In the genomic region with DNA sequence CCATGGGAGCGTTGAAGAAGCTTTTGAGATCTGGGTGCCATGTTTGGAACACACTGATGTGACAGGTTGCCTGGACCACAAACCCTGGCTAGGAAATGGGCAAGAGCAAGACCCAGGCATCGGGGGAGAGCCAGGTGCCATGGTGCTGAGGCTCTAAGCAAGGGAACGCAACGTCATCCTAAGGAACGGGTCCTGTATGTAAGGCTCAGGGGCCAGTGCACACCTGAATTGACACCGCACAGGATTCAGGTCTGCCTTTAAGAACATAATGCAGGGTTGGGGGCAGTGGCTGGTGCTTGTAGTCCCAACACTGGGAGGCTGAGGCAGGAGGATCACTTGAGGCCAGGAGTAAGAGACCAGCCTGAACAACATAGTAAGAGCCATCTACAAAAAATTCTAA, we compare ENCODE assay signal across 1 cellular context.
TF ChIP-seq lines count a peak whose summit lies in the region.

No MANE protein-coding gene starts in this region.

TF ChIP-seq in HepG2, 621 proteins besides CTCF, POLR2A, EP300 and RAD21 (continued from another document):
- TF ChIP-seq, protein P1, sequence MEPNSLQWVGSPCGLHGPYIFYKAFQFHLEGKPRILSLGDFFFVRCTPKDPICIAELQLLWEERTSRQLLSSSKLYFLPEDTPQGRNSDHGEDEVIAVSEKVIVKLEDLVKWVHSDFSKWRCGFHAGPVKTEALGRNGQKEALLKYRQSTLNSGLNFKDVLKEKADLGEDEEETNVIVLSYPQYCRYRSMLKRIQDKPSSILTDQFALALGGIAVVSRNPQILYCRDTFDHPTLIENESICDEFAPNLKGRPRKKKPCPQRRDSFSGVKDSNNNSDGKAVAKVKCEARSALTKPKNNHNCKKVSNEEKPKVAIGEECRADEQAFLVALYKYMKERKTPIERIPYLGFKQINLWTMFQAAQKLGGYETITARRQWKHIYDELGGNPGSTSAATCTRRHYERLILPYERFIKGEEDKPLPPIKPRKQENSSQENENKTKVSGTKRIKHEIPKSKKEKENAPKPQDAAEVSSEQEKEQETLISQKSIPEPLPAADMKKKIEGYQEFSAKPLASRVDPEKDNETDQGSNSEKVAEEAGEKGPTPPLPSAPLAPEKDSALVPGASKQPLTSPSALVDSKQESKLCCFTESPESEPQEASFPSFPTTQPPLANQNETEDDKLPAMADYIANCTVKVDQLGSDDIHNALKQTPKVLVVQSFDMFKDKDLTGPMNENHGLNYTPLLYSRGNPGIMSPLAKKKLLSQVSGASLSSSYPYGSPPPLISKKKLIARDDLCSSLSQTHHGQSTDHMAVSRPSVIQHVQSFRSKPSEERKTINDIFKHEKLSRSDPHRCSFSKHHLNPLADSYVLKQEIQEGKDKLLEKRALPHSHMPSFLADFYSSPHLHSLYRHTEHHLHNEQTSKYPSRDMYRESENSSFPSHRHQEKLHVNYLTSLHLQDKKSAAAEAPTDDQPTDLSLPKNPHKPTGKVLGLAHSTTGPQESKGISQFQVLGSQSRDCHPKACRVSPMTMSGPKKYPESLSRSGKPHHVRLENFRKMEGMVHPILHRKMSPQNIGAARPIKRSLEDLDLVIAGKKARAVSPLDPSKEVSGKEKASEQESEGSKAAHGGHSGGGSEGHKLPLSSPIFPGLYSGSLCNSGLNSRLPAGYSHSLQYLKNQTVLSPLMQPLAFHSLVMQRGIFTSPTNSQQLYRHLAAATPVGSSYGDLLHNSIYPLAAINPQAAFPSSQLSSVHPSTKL (CRISPR knock-in tag; IDR thresholded peaks at IDR 0.05), result no peak
- TF ChIP-seq, protein P2, sequence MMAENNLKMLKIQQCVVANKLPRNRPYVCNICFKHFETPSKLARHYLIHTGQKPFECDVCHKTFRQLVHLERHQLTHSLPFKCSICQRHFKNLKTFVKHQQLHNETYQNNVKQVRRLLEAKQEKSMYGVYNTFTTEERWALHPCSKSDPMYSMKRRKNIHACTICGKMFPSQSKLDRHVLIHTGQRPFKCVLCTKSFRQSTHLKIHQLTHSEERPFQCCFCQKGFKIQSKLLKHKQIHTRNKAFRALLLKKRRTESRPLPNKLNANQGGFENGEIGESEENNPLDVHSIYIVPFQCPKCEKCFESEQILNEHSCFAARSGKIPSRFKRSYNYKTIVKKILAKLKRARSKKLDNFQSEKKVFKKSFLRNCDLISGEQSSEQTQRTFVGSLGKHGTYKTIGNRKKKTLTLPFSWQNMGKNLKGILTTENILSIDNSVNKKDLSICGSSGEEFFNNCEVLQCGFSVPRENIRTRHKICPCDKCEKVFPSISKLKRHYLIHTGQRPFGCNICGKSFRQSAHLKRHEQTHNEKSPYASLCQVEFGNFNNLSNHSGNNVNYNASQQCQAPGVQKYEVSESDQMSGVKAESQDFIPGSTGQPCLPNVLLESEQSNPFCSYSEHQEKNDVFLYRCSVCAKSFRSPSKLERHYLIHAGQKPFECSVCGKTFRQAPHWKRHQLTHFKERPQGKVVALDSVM (CRISPR knock-in tag; IDR thresholded peaks at IDR 0.05), result peak; percentile 20; the same call in 1 of the 2 replicates
- TF ChIP-seq MATR3 (CRISPR knock-in tag; IDR thresholded peaks at IDR 0.05), result no peak
- TF ChIP-seq YY1 (IDR thresholded peaks at IDR 0.05; ENCODE audit: insufficient read depth, insufficient replicate concordance, low read depth, low read length), result no peak
- no peak for TF ChIP-seq IKZF1 (IDR thresholded peaks at IDR 0.05)
- TF ChIP-seq RBM22 (optimal IDR thresholded peaks at IDR 0.05; ENCODE audit: low read length), result peak; percentile 77
- no peak for TF ChIP-seq ESRRA (CRISPR knock-in tag; IDR thresholded peaks at IDR 0.05; ENCODE audit: low read depth)
TF ChIP-seq in HepG2: peak in this region for 3.
